In the genomic region with DNA sequence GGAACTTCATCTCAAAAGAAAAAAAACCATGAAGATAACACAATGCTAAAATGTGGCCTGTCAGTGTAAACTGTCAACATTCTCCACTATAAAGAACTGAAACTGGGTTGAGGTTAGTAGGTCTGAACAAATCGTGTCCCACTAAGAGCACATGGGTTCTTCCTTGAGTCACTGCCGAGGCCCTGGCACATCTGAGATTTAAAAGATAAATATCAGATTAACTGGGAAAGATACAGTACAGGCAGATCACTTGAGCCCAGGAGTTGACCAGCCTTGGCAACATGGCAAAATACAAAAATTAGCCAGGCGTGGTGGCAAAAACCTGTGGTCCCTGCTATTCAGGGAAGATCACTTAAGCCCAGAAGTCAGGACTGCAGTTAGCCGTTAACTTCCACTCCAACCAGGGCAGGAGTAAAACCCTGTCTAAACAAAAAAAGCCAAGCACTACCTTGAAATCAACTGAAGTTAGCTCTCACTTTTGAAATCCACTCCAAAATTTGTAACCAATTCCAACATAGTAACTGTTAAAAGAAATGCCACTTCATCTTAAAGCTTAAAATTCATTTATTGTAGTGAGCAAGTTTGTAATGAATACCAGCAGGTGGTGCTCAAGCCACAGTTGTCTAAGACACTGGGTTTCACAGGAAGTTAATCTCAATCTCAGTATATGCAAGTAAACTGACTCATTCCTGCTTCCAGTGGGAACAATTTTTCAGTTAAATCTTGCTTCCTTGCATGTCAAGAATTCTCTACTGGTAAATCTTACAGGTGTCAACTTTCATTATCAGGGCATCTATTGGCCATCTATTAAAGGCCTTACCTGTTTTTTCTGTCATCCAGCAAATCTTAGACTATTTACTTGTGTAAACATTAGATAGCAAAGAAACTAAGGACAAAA, we compare ENCODE assay signal across 8 cellular contexts. TPM values are rescaled to one million over a fixed set of nuclear protein-coding genes. Genes with fewer than 3 reads are reported as not detected.
DNase-seq lines count a peak whose midpoint lies in the region; ATAC-seq and TF ChIP-seq lines count a peak whose summit lies in the region.

No MANE protein-coding gene starts in this region.

- H3K36me3 ChIP-seq in right atrium auricular region (peaks cover 62% of the 10 kb centered on the region), gastrocnemius medialis (peaks cover 0 to 3% of the 10 kb centered on the region in 2 donors)

- H3K4me1 ChIP-seq in right atrium auricular region: peaks cover 0 to 43% of the 10 kb centered on the region in 2 donors
- H3K4me1 ChIP-seq in gastrocnemius medialis: peaks cover 7 to 9% of the 10 kb centered on the region in 2 donors

- H3K27me3 ChIP-seq in right atrium auricular region (no peaks in the 10 kb centered on the region), gastrocnemius medialis (peaks cover 5 to 14% (median 14%) of the 10 kb centered on the region in 3 donors)

- H3K27ac ChIP-seq in right atrium auricular region (peak overlapping the region; percentile 14 to 31), gastrocnemius medialis (peak overlapping the region; percentile 7 to 24 (median 16))

- in situ Hi-C loops in gastrocnemius medialis (cut with MboI; ENCODE audit: low sequenced_read_pairs in 4 of 4): loop anchor here in 2 of 4 donors (10.0 kb wide), 2 partner anchors 89 to 99 kb away; no protein-coding TSS in a partner anchor

- TF ChIP-seq POLR2A in gastrocnemius medialis (IDR thresholded peaks at IDR 0.05): no peak

- peak; percentile 28 for ATAC-seq in GM19463 (IDR thresholded peaks at IDR 0.05; ENCODE audit: unreplicated experiment)
- peak; percentile 36 for ATAC-seq in HG03571 (IDR thresholded peaks at IDR 0.05; ENCODE audit: unreplicated experiment)
- ATAC-seq in gastrocnemius medialis: peak in 1 of 2 donors; percentile 59

- peak; percentile 68 for DNase-seq in ELF-1 (ENCODE audit: low read depth, low spot score)
- DNase-seq in RPMI7951 (ENCODE audit: low read depth): peak; percentile 84
- DNase-seq in amniotic stem cell (lab: John Stamatoyannopoulos, UW): peak; percentile 21
- DNase-seq in right atrium auricular region (ENCODE audit: low spot score): no peak
- DNase-seq in gastrocnemius medialis: peak; percentile 19 to 31
- DNase-seq in AG08396 (ENCODE audit: low spot score): no peak

- intact Hi-C loops in gastrocnemius medialis (cut with DNase I; ENCODE audit: low total_unique reads): loop anchor here (1.0 to 10.0 kb wide), 4 partner anchors 95 to 1689 kb away; a partner anchor contains a TSS

- H3K4me3 ChIP-seq in right atrium auricular region (no peak overlapping the region), gastrocnemius medialis (no peak overlapping the region)

- H3K9me3 ChIP-seq in right atrium auricular region: no peaks in the 10 kb centered on the region
- no peaks in the 10 kb centered on the region for H3K9me3 ChIP-seq in gastrocnemius medialis

- TF ChIP-seq CTCF in right atrium auricular region (IDR thresholded peaks at IDR 0.05) (peak; percentile 33 to 81), gastrocnemius medialis (IDR thresholded peaks at IDR 0.05 in 4 of 5, conservative IDR thresholded peaks at IDR 0.05 in 1 of 5) (peak; percentile 48 to 74 (median 71))

RNA-seq across cellular contexts. Expression of a gene that starts 5.4 kb away (rescaled TPM):
- 8,626 and 10,453 TPM in 2 replicates for total RNA-seq in RPMI7951 (2014; rRNA removed; shearing (Covaris generic))
- total RNA-seq in right atrium auricular region: 1,000 to 10,000 TPM; 4,165 to 5,616 TPM
- 1,000 to 10,000 TPM in 3 of 4 donors, 100 to 1,000 TPM in 1; 846 to 1,271 (median 1,198) TPM for total RNA-seq in gastrocnemius medialis

RNA-seq across cellular contexts. Expression of a gene that starts 53.9 kb away (rescaled TPM):
- total RNA-seq in RPMI7951 (2014; rRNA removed; shearing (Covaris generic)): 34.8 and 43.5 TPM in 2 replicates
- total RNA-seq in right atrium auricular region (10 to 100 TPM; 16.1 to 22.6 TPM), gastrocnemius medialis (10 to 100 TPM; 16.4 to 43.4 (median 21.9) TPM)

Comparison
In these comparisons a context has a peak if more than half of its experiments do, and no peak if none do; other contexts are left out.
1. DNase-seq: peak in ELF-1 (single experiment), RPMI7951 (single experiment), amniotic stem cell (single experiment) and gastrocnemius medialis (2 of 2); none in right atrium auricular region (single experiment) and AG08396 (single experiment).